Comparison of ENCODE assay signal across 1 cellular context in genomic region chr6:103000686-103001085, GRCh38.
TF ChIP-seq lines count a peak whose summit lies in the region.

No MANE protein-coding gene starts in this region.

TF ChIP-seq in H1, 55 proteins besides CTCF, POLR2A, EP300 and RAD21 (continued from another document):
- no peak for TF ChIP-seq USF2 (IDR thresholded peaks at IDR 0.05; ENCODE audit: low read length)
- no peak for TF ChIP-seq HDAC6 (IDR thresholded peaks at IDR 0.05; ENCODE audit: low read depth, low read length)
- no peak for TF ChIP-seq YY1 (IDR thresholded peaks at IDR 0.05; ENCODE audit: low read depth, low read length)
- TF ChIP-seq BCL11A (IDR thresholded peaks at IDR 0.05; ENCODE audit: low read depth in 2 of 2, low read length in 2 of 2), result no peak
- TF ChIP-seq SRF (IDR thresholded peaks at IDR 0.05; ENCODE audit: low read depth, low read length), result no peak
- no peak for TF ChIP-seq TAF7 (optimal IDR thresholded peaks at IDR 0.05; ENCODE audit: borderline replicate concordance, low read depth, low read length)
- no peak for TF ChIP-seq EGR1 (IDR thresholded peaks at IDR 0.05; ENCODE audit: borderline replicate concordance, low read depth, low read length)
- no peak for TF ChIP-seq ASH2L (IDR thresholded peaks at IDR 0.05; ENCODE audit: low read length)
- TF ChIP-seq CHD2 (IDR thresholded peaks at IDR 0.05; ENCODE audit: low read length), result no peak
- TF ChIP-seq NRF1 (IDR thresholded peaks at IDR 0.05; ENCODE audit: low read depth, low read length), result no peak
- TF ChIP-seq RXRA (IDR thresholded peaks at IDR 0.05; ENCODE audit: insufficient read depth, low read depth, low read length), result no peak
- no peak for TF ChIP-seq SP2 (IDR thresholded peaks at IDR 0.05; ENCODE audit: low read length)
- no peak for TF ChIP-seq PHF8 (conservative IDR thresholded peaks at IDR 0.05; ENCODE audit: low read depth, low read length)
- no peak for TF ChIP-seq TBP (IDR thresholded peaks at IDR 0.05; ENCODE audit: low read depth, low read length)
- TF ChIP-seq POLR2AphosphoS5 (IDR thresholded peaks at IDR 0.05; ENCODE audit: low read depth, low read length), result no peak
- no peak for TF ChIP-seq KDM4A (IDR thresholded peaks at IDR 0.05; ENCODE audit: low read depth, low read length, severe bottlenecking)
